Comparison of ENCODE assay signal across 8 cellular contexts in genomic region chr1:6259491-6260362, GRCh38. TPM values are rescaled to one million over a fixed set of nuclear protein-coding genes. Genes with fewer than 3 reads are reported as not detected.
DNase-seq lines count a peak whose midpoint lies in the region; ATAC-seq and TF ChIP-seq lines count a peak whose summit lies in the region.

No MANE protein-coding gene starts in this region.

- WGBS in right lobe of liver (ENCODE audit: insufficient coverage, low coverage, low lambda C conversion rate, missing lambda C conversion rate), result 5% methylated on average over 18 of the region's 46 CpGs

- ATAC-seq in GM21717 (IDR thresholded peaks at IDR 0.05; ENCODE audit: unreplicated experiment), result peak; percentile 43
- ATAC-seq in right lobe of liver, result peak; percentile 74 to 84 (median 80)
- no peak for ATAC-seq in HG03139 (IDR thresholded peaks at IDR 0.05; ENCODE audit: unreplicated experiment)

- H3K4me3 Mint-ChIP-seq in CD14-positive monocyte, result peak overlapping the region; percentile 41 to 64

- H3K27ac ChIP-seq in coronary artery, result peak overlapping the region in 1 of 2 donors; percentile 58
- H3K27ac ChIP-seq in right lobe of liver, result peak overlapping the region in 2 of 3 donors; percentile 51 to 75

- peak; percentile 11 for TF ChIP-seq POLR2A in right lobe of liver (IDR thresholded peaks at IDR 0.05)

- H3K9me3 Mint-ChIP-seq in CD14-positive monocyte, result peaks cover 0 to 1% (median 0%) of the 10 kb centered on the region in 7 donors

- H3K4me1 Mint-ChIP-seq in CD14-positive monocyte, result peaks cover 11% of the 10 kb centered on the region

- peak overlapping the region; percentile 76 for H3K4me3 ChIP-seq in coronary artery
- peak overlapping the region; percentile 42 to 73 (median 71) for H3K4me3 ChIP-seq in right lobe of liver

- intact Hi-C loops in CD14-positive monocyte (cut with micrococcal nuclease) (no loop called here), right lobe of liver (cut with DNase I) (no loop called here)

- peaks cover 31 to 58% (median 35%) of the 10 kb centered on the region in 3 donors for H3K27me3 Mint-ChIP-seq in CD14-positive monocyte (ENCODE audit: low read depth in 3 of 3)

- H3K36me3 ChIP-seq in right lobe of liver, result no peaks in the 10 kb centered on the region

- DNase-seq in CD14-positive monocyte (ENCODE audit: low spot score) (peak; percentile 86), NCI-H2196 treated with DMSO at 0.1 percent for 48 hours (lab: John Stamatoyannopoulos, UW; ENCODE audit: unreplicated experiment) (peak; percentile 41), coronary artery (ENCODE audit: low spot score) (peak; percentile 83), right lobe of liver (peak; percentile 84 to 92 (median 86))
- DNase-seq in activated CD4-positive, alpha-beta T cell treated with anti-CD3 and anti-CD28 coated beads for 48 hours, result peak; percentile 83
- peak; percentile 44 to 77 (median 53) for DNase-seq in stimulated activated CD4-positive, alpha-beta T cell treated with anti-CD3 and anti-CD28 coated beads, TNF-alpha, amount 100 ng/mL, for 24 hours (ENCODE audit: low read depth in 3 of 3)

- H3K9me3 ChIP-seq in right lobe of liver, result no peaks in the 10 kb centered on the region

- peak overlapping the region in 1 of 7 donors; percentile 48 for H3K27ac Mint-ChIP-seq in CD14-positive monocyte

- peaks cover 0 to 4% of the 10 kb centered on the region in 2 donors for H3K36me3 Mint-ChIP-seq in CD14-positive monocyte

- H3K4me1 ChIP-seq in right lobe of liver, result peaks cover 0 to 12% (median 5%) of the 10 kb centered on the region in 4 donors

- H3K27me3 ChIP-seq in right lobe of liver, result no peaks in the 10 kb centered on the region

- TF ChIP-seq CTCF in CD14-positive monocyte (IDR thresholded peaks at IDR 0.05) (no peak), coronary artery (IDR thresholded peaks at IDR 0.05) (no peak), right lobe of liver (IDR thresholded peaks at IDR 0.05) (peak in 1 of 4 donors; percentile 18)

RNA-seq across cellular contexts. Expression of gene GPR153, which starts 1.2 kb away (rescaled TPM):
- under 1 TPM in 1 of 2 donors, not detected in 1; 0.04 TPM for polyA plus RNA-seq in CD14-positive monocyte
- 10 to 100 TPM in 1 of 6 experiments, 1 to 10 TPM in 5; 1.5 to 34.6 (median 6.6) TPM for total RNA-seq in right lobe of liver

RNA-seq across cellular contexts. Expression of gene HES3, which starts 15.7 kb away (rescaled TPM):
- not detected for polyA plus RNA-seq in CD14-positive monocyte
- not detected for total RNA-seq in right lobe of liver

RNA-seq across cellular contexts. Expression of gene ICMT, which starts 24.0 kb away (rescaled TPM):
- polyA plus RNA-seq in CD14-positive monocyte, result 10 to 100 TPM; 17.0 to 17.3 TPM
- total RNA-seq in right lobe of liver, result 10 to 100 TPM; 15.9 to 28.5 (median 20.4) TPM

RNA-seq across cellular contexts. Expression of gene RNF207, which starts 53.8 kb away (rescaled TPM):
- polyA plus RNA-seq in CD14-positive monocyte, result under 1 TPM in 1 of 2 donors, not detected in 1; 0.10 TPM
- total RNA-seq in right lobe of liver, result 10 to 100 TPM in 5 of 6 experiments, 1 to 10 TPM in 1; 8.4 to 20.5 (median 14.4) TPM
